Comparison of ENCODE assay signal across 27 cellular contexts in the genomic region with DNA sequence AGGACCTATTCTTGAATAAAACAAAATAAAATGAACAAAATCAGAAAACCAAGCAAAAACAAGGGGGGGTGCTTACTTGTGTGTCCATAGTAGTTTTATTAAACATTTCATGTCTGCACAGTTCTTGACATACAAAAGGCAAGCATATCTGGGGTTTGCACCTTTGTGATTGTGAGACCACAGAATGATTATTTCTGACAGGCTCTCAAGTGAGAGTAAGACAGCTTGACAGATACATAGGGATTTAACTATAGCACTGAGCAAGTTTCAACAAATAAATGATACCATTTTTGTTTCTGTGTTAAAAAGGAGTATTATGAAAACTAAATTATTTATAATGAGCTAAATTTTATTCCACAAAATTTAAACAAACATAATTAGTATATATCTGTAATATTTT.
"Had no signal": no experiment of that assay in that cellular context is flagged by ENCODE, and none has a peak within 500 bp of the region (broad histone marks: within the 10 kb centered on the region; RNA-seq: fewer than 3 reads in every experiment).

No MANE protein-coding gene starts in this region.

- H3K9me3 ChIP-seq: colonic mucosa, esophagus muscularis mucosa, esophagus squamous epithelium, gastrocnemius medialis, gastroesophageal sphincter, heart left ventricle had no signal

- H3K36me3 ChIP-seq: colonic mucosa, esophagus muscularis mucosa, esophagus squamous epithelium, gastrocnemius medialis, gastroesophageal sphincter, heart left ventricle, heart right ventricle had no signal

- H3K27ac Mint-ChIP-seq: dendritic cell treated with granulocyte-macrophage colony-stimulating factor and Interleukin-4, amounts not matched to agents 40 ng/mL and 50 ng/mL, for 4 days; effector memory CD8-positive, alpha-beta T cell; endodermal cell had no signal

- H3K9me3 Mint-ChIP-seq: dendritic cell treated with granulocyte-macrophage colony-stimulating factor and Interleukin-4, amounts not matched to agents 40 ng/mL and 50 ng/mL, for 4 days; endodermal cell had no signal

- DNase-seq: colonic mucosa; cortex of kidney; dermis blood vessel endothelial cell; dorsolateral prefrontal cortex; effector CD4-positive, alpha-beta T cell; effector CD8-positive, alpha-beta T cell; effector memory CD4-positive, alpha-beta T cell; effector memory CD8-positive, alpha-beta T cell; endodermal cell; erythroblast; esophagus squamous epithelium; foreskin fibroblast; foreskin keratinocyte; foreskin melanocyte; gastrocnemius medialis; glutamatergic neuron; head of caudate nucleus; heart left ventricle; heart right ventricle had no signal

- H3K4me1 Mint-ChIP-seq: endodermal cell had no signal

- FAIRE-seq: endometrium, endothelial cell of umbilical vein had no signal

- H3K27me3 ChIP-seq: colonic mucosa, dorsolateral prefrontal cortex, esophagus muscularis mucosa, esophagus squamous epithelium, foreskin keratinocyte, gastrocnemius medialis, gastroesophageal sphincter, heart left ventricle, heart right ventricle had no signal

- H3K4me3 ChIP-seq: colonic mucosa, coronary artery, dorsolateral prefrontal cortex, esophagus muscularis mucosa, esophagus squamous epithelium, gastrocnemius medialis, gastroesophageal sphincter, heart left ventricle, heart right ventricle had no signal

- H3K4me3 Mint-ChIP-seq: dendritic cell treated with granulocyte-macrophage colony-stimulating factor and Interleukin-4, amounts not matched to agents 40 ng/mL and 50 ng/mL, for 4 days; effector memory CD8-positive, alpha-beta T cell; endodermal cell had no signal

- H3K27me3 Mint-ChIP-seq: dendritic cell treated with granulocyte-macrophage colony-stimulating factor and Interleukin-4, amounts not matched to agents 40 ng/mL and 50 ng/mL, for 4 days; effector memory CD8-positive, alpha-beta T cell had no signal

- H3K27ac ChIP-seq: colonic mucosa, coronary artery, dorsolateral prefrontal cortex, epithelial cell of prostate, esophagus muscularis mucosa, esophagus squamous epithelium, foreskin keratinocyte, gastrocnemius medialis, gastroesophageal sphincter, heart left ventricle, heart right ventricle had no signal

- ATAC-seq: effector memory CD8-positive, alpha-beta T cell; esophagus mucosa; foreskin keratinocyte; gastrocnemius medialis; gastroesophageal sphincter; heart left ventricle; heart right ventricle had no signal
